In the genomic region with DNA sequence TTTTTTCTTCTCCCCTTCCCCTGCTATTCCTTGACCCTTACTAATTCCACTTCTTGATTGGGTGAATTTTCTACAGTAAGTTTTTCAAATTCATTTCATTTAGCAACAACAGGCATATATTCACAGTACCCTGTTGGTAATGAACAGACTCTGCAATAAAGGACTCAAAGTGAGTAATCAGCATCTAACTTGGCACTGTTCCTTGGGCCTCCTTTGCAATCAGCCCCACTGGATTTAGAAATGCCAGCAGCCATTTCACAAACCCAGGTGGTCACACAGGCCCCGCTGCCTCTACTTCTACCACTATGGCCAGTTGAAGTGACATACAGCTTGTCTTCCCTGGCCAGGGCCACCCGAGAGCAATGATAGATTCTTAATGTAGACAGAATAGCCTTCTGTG, we compare ENCODE assay signal across 29 cellular contexts.
"Had no signal": no experiment of that assay in that cellular context is flagged by ENCODE, and none has a peak within 500 bp of the region (broad histone marks: within the 10 kb centered on the region; RNA-seq: fewer than 3 reads in every experiment).

No MANE protein-coding gene starts in this region.

- H3K27me3 ChIP-seq: esophagus muscularis mucosa, neutrophil, pancreas had no signal

- DNase-seq: activated CD4-positive, alpha-beta T cell treated with anti-CD3 and anti-CD28 coated beads for 36 hours; activated CD4-positive, CD25-positive, alpha-beta regulatory T cell; activated CD8-positive, alpha-beta memory T cell treated with anti-CD3 and anti-CD28 coated beads, Interleukin-2, amount 10 ng/mL, durations not matched to agents 7 days and 5 days; activated CD8-positive, alpha-beta T cell treated with anti-CD3 and anti-CD28 coated beads, Interleukin-2, amount 10 ng/mL, durations not matched to agents 7 days and 5 days; activated T-cell treated with anti-CD3 and anti-CD28 coated beads, Interleukin-2, amount 50 U/mL, for 48 hours; aorta; cortex of kidney; foreskin melanocyte; islet precursor cell; left ventricle myocardium inferior; naive B cell; nephron progenitor cell; pancreas; retina; small intestine; stimulated activated CD4-positive, alpha-beta T cell treated with anti-CD3 and anti-CD28 coated beads, Interleukin-4, amount 100 ng/mL, for 24 hours; T-helper 1 cell; trophoblast cell had no signal

- ATAC-seq: activated CD4-positive, alpha-beta T cell treated with anti-CD3 and anti-CD28 coated beads for 36 hours; activated CD8-positive, alpha-beta memory T cell treated with anti-CD3 and anti-CD28 coated beads, Interleukin-2, amount 10 ng/mL, durations not matched to agents 7 days and 5 days; activated CD8-positive, alpha-beta T cell treated with anti-CD3 and anti-CD28 coated beads, Interleukin-2, amount 10 ng/mL, durations not matched to agents 7 days and 5 days; activated naive CD4-positive, alpha-beta T cell treated with anti-CD3 and anti-CD28 coated beads, Interleukin-2, amount 50 U/mL, for 72 hours; pancreas; sciatic nerve; stimulated activated effector memory CD8-positive, alpha-beta T cell treated with anti-CD3 and anti-CD28 coated beads, Interleukin-12 subunit alpha, Interleukin-12 subunit beta, amount 100 ng/mL, for 72 hours had no signal

- H3K36me3 Mint-ChIP-seq: activated naive CD4-positive, alpha-beta T cell treated with anti-CD3 and anti-CD28 coated beads, Interleukin-2, amount 50 U/mL, for 72 hours; stimulated activated effector memory CD8-positive, alpha-beta T cell treated with anti-CD3 and anti-CD28 coated beads, Interleukin-12 subunit alpha, Interleukin-12 subunit beta, amount 100 ng/mL, for 72 hours had no signal

- H3K4me1 Mint-ChIP-seq: activated CD4-positive, alpha-beta T cell treated with anti-CD3 and anti-CD28 coated beads for 36 hours; activated CD8-positive, alpha-beta memory T cell treated with anti-CD3 and anti-CD28 coated beads, Interleukin-2, amount 10 ng/mL, durations not matched to agents 7 days and 5 days; nephron progenitor cell; stimulated activated effector memory CD8-positive, alpha-beta T cell treated with anti-CD3 and anti-CD28 coated beads, Interleukin-12 subunit alpha, Interleukin-12 subunit beta, amount 100 ng/mL, for 72 hours had no signal

- H3K27ac ChIP-seq: esophagus muscularis mucosa, left ventricle myocardium inferior, neutrophil, pancreas, prostate gland, thoracic aorta had no signal

- H3K27me3 Mint-ChIP-seq: activated CD4-positive, alpha-beta T cell treated with anti-CD3 and anti-CD28 coated beads for 36 hours; activated CD8-positive, alpha-beta memory T cell treated with anti-CD3 and anti-CD28 coated beads, Interleukin-2, amount 10 ng/mL, durations not matched to agents 7 days and 5 days; brain; naive B cell; stimulated activated naive CD8-positive, alpha-beta T cell treated with anti-CD3 and anti-CD28 coated beads, Interleukin-15, Interleukin-2, amounts not matched to agents 100 ng/mL and 50 ng/mL, for 24 hours had no signal

- H3K36me3 ChIP-seq: esophagus muscularis mucosa, left ventricle myocardium inferior, pancreas, prostate gland, thoracic aorta had no signal

- H3K9me3 Mint-ChIP-seq: activated naive CD4-positive, alpha-beta T cell treated with anti-CD3 and anti-CD28 coated beads, Interleukin-2, amount 50 U/mL, for 72 hours; activated T-helper 2 cell treated with anti-CD3 and anti-CD28 coated beads, Interferon-gamma antibody, Interleukin-2, Interleukin-4, amounts not matched to agents 10 μg/mL and 5 μg/mL and 100 μg/mL, durations not matched to agents 14 hours and 24 hours and 36 hours; brain; naive B cell; nephron progenitor cell; stimulated activated effector memory CD8-positive, alpha-beta T cell treated with anti-CD3 and anti-CD28 coated beads, Interleukin-12 subunit alpha, Interleukin-12 subunit beta, amount 100 ng/mL, for 72 hours; stimulated activated naive CD8-positive, alpha-beta T cell treated with anti-CD3 and anti-CD28 coated beads, Interleukin-15, Interleukin-2, amounts not matched to agents 100 ng/mL and 50 ng/mL, for 24 hours had no signal

- H3K4me3 Mint-ChIP-seq: activated CD4-positive, alpha-beta T cell treated with anti-CD3 and anti-CD28 coated beads for 36 hours; activated CD8-positive, alpha-beta memory T cell treated with anti-CD3 and anti-CD28 coated beads, Interleukin-2, amount 10 ng/mL, durations not matched to agents 7 days and 5 days; activated CD8-positive, alpha-beta T cell treated with anti-CD3 and anti-CD28 coated beads, Interleukin-2, amount 10 ng/mL, durations not matched to agents 7 days and 5 days; brain; naive B cell; nephron progenitor cell; stimulated activated effector memory CD8-positive, alpha-beta T cell treated with anti-CD3 and anti-CD28 coated beads, Interleukin-12 subunit alpha, Interleukin-12 subunit beta, amount 100 ng/mL, for 72 hours; stimulated activated naive CD8-positive, alpha-beta T cell treated with anti-CD3 and anti-CD28 coated beads, Interleukin-15, Interleukin-2, amounts not matched to agents 100 ng/mL and 50 ng/mL, for 24 hours had no signal

- H3K4me3 ChIP-seq: esophagus muscularis mucosa, left ventricle myocardium inferior, lung, pancreas, prostate gland, thoracic aorta had no signal

- H3K4me1 ChIP-seq: left ventricle myocardium inferior, pancreas, prostate gland had no signal

- H3K27ac Mint-ChIP-seq: activated CD4-positive, alpha-beta T cell treated with anti-CD3 and anti-CD28 coated beads for 36 hours; activated CD8-positive, alpha-beta memory T cell treated with anti-CD3 and anti-CD28 coated beads, Interleukin-2, amount 10 ng/mL, durations not matched to agents 7 days and 5 days; activated CD8-positive, alpha-beta T cell treated with anti-CD3 and anti-CD28 coated beads, Interleukin-2, amount 10 ng/mL, durations not matched to agents 7 days and 5 days; activated naive CD4-positive, alpha-beta T cell treated with anti-CD3 and anti-CD28 coated beads, Interleukin-2, amount 50 U/mL, for 72 hours; activated T-helper 2 cell treated with anti-CD3 and anti-CD28 coated beads, Interferon-gamma antibody, Interleukin-2, Interleukin-4, amounts not matched to agents 10 μg/mL and 5 μg/mL and 100 μg/mL, durations not matched to agents 14 hours and 24 hours and 36 hours; nephron progenitor cell; stimulated activated effector memory CD8-positive, alpha-beta T cell treated with anti-CD3 and anti-CD28 coated beads, Interleukin-12 subunit alpha, Interleukin-12 subunit beta, amount 100 ng/mL, for 72 hours; stimulated activated naive CD8-positive, alpha-beta T cell treated with anti-CD3 and anti-CD28 coated beads, Interleukin-15, Interleukin-2, amounts not matched to agents 100 ng/mL and 50 ng/mL, for 24 hours had no signal

- H3K9me3 ChIP-seq: esophagus muscularis mucosa, left ventricle myocardium inferior, neutrophil, pancreas, prostate gland, thoracic aorta had no signal
